Comparison of ENCODE assay signal across 16 cellular contexts in the genomic region with DNA sequence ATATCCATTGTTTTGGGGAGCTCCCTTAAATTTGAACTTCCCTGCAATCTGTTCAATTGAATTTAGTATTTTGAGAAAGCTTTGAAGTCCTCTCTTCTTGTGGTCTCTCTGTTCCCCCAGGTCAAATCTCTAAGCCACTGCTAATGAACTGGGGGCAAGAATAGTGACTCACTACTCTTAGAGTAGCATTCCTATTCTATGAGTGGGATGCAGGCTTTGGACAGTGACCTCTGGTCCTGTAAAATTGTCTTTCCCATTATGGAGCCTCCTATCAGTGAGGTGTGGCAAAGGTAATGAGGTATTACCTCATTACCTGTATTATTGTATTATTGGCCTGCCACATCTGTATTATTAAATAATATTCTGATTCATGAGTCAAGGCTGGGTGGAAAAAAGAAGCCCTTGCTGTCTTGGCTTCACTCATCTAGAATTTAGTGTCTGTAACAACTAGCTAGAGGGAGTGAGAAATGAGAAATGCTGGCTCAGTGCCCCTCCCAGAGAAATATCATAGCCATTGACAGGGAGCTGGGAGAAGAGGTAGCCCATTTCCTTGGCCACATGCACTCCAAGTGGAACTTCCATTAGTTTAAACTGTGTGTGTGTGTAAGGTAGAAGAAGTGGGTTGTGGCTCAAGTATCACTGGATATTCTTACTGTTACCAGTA.
DNase-seq lines count a peak whose midpoint lies in the region; ATAC-seq and TF ChIP-seq lines count a peak whose summit lies in the region.
"Had no signal": no experiment of that assay in that cellular context is flagged by ENCODE, and none has a peak within 500 bp of the region (broad histone marks: within the 10 kb centered on the region; RNA-seq: fewer than 3 reads in every experiment).

No MANE protein-coding gene starts in this region.

- H3K9ac ChIP-seq in PC-3 (ENCODE audit: low read length) = no peak overlapping the region; the same call in 1 of the 2 replicates

- intact Hi-C loops in PC-3 (cut with micrococcal nuclease) = no loop called here

- TF ChIP-seq CTCF in PC-3 (conservative IDR thresholded peaks at IDR 0.05; ENCODE audit: low read depth, low read length) (no peak), epithelial cell of esophagus (IDR thresholded peaks at IDR 0.05; ENCODE audit: insufficient read depth, low read depth, low read length, missing control alignments) (no peak)

- no peaks in the 10 kb centered on the region for H3K9me2 ChIP-seq in PC-3 (replicated peaks; ENCODE audit: low read length)

- CTCF ChIA-PET in PC-3 (lab: Charles Lee) = no interaction called here

- peak; percentile 69 for ATAC-seq in PC-3
- ATAC-seq in HG02678 (IDR thresholded peaks at IDR 0.05; ENCODE audit: unreplicated experiment) = no peak
- ATAC-seq in HG02852 (IDR thresholded peaks at IDR 0.05; ENCODE audit: unreplicated experiment) = no peak
- ATAC-seq in GM18909 (IDR thresholded peaks at IDR 0.05; ENCODE audit: poor library complexity, unreplicated experiment) = no peak
- ATAC-seq: effector memory CD8-positive, alpha-beta T cell; stimulated activated naive CD8-positive, alpha-beta T cell treated with anti-CD3 and anti-CD28 coated beads, Interleukin-15, Interleukin-2, amounts not matched to agents 100 U/mL and 50 U/mL, for 24 hours had no signal

- H4K20me1 ChIP-seq in PC-3 (ENCODE audit: low read length) = no peaks in the 10 kb centered on the region

- peak overlapping the region; percentile 76 for H3K27ac ChIP-seq in PC-3 (ENCODE audit: low read length)

- H3K79me2 ChIP-seq in PC-3 (ENCODE audit: low read length) = no peaks in the 10 kb centered on the region

- POLR2A ChIA-PET in PC-3 (lab: Charles Lee; ENCODE audit: unreplicated experiment) = no interaction called here

- no peaks in the 10 kb centered on the region for H3K27me3 ChIP-seq in PC-3 (ENCODE audit: low read length)

- no peaks in the 10 kb centered on the region for H3K9me3 ChIP-seq in PC-3 (ENCODE audit: low read length)

- peak overlapping the region; percentile 61 for H3K4me2 ChIP-seq in PC-3 (ENCODE audit: low read length)

- DNase-seq in ELR (ENCODE audit: low read depth) (peak; percentile 89), PC-3 (peak; percentile 71), epithelial cell of esophagus (ENCODE audit: low read depth) (peak; percentile 40), myocyte (ENCODE audit: low read depth) (peak; percentile 48), inferior parietal cortex (ENCODE audit: extremely low spot score) (no peak)
- DNase-seq: activated CD4-positive, CD25-positive, alpha-beta regulatory T cell treated with anti-CD3 and anti-CD28 coated beads, Interleukin-2, amount 50 U/mL, for 72 hours; C1 segment of cervical spinal cord; effector memory CD8-positive, alpha-beta T cell; GF-D8; NCI-H1105 treated with DMSO at 0.1 percent for 48 hours; NCI-H524 treated with DMSO at 0.1 percent for 48 hours; stimulated activated CD4-positive, alpha-beta T cell treated with anti-CD3 and anti-CD28 coated beads, Interleukin-4, amount 100 ng/mL, for 24 hours; stimulated activated naive CD8-positive, alpha-beta T cell treated with anti-CD3 and anti-CD28 coated beads, Interleukin-15, Interleukin-2, amounts not matched to agents 100 U/mL and 50 U/mL, for 24 hours had no signal

- H3K4me1 ChIP-seq in PC-3 (ENCODE audit: insufficient read depth, low read length) = peaks cover 24% of the 10 kb centered on the region

- no TSS peak for BruUV-seq in PC-3 (replicated peaks; lab: Mats Ljungman, UMichigan)

- H2AFZ ChIP-seq in PC-3 (ENCODE audit: low read length) = peak overlapping the region; percentile 9; the same call in 1 of the 2 replicates

- peak overlapping the region; percentile 34; the same call in 1 of the 2 replicates for H3K4me3 ChIP-seq in PC-3 (ENCODE audit: low read length)
- H3K4me3 ChIP-seq in epithelial cell of esophagus (ENCODE audit: low read length) = no peak overlapping the region

- H3K36me3 ChIP-seq in PC-3 (ENCODE audit: low read depth, low read length) = no peaks in the 10 kb centered on the region

- no peaks in the 10 kb centered on the region for H3F3A ChIP-seq in PC-3 (ENCODE audit: low read length, unreplicated experiment)
